25 cellular contexts compared by ENCODE assay signal in the genomic region with DNA sequence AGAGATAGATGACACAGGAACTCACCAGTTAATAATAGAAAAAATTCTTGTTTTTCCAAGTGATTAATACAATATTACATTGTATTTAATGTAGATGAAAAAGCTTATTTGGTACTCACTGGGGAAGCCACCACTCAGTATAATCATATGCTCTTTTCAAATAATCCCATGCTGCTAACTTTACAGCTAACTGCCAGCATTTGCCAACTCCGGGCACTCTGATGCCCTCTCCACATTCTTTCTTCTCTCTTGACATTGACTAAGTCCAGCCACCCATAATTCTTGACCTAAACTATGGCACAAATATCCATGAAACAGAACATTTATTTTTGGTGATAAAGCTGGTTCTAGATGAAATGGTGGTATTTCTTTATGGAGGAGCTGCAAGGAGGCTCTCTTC.
DNase-seq lines count a peak whose midpoint lies in the region; ATAC-seq and TF ChIP-seq lines count a peak whose summit lies in the region.
"Had no signal": no experiment of that assay in that cellular context is flagged by ENCODE, and none has a peak within 500 bp of the region (broad histone marks: within the 10 kb centered on the region; RNA-seq: fewer than 3 reads in every experiment).

No MANE protein-coding gene starts in this region.

- H3K9me3 Mint-ChIP-seq in neural progenitor cell, result no peaks in the 10 kb centered on the region
- H3K9me3 Mint-ChIP-seq: CD14-positive monocyte; CD4-positive, alpha-beta memory T cell; CD4-positive, CD25-positive, alpha-beta regulatory T cell; CD8-positive, alpha-beta memory T cell had no signal

- ATAC-seq in left ventricle myocardium superior, result peak; percentile 39
- no peak for ATAC-seq in left cardiac atrium
- ATAC-seq in left lung, result peak; percentile 33
- ATAC-seq: GM12878 had no signal

- TF ChIP-seq CTCF in SK-N-SH (IDR thresholded peaks at IDR 0.05), result no peak
- TF ChIP-seq CTCF in left lung (IDR thresholded peaks at IDR 0.05), result no peak
- no peak for TF ChIP-seq CTCF in uterus (IDR thresholded peaks at IDR 0.05)
- TF ChIP-seq CTCF in neural progenitor cell (IDR thresholded peaks at IDR 0.05), result no peak

- no peaks in the 10 kb centered on the region for H3F3A ChIP-seq in SK-N-SH (replicated peaks; ENCODE audit: insufficient read depth)
- no peaks in the 10 kb centered on the region for H3F3A ChIP-seq in neural progenitor cell (ENCODE audit: low read depth)

- TF ChIP-seq RAD21 in SK-N-SH (IDR thresholded peaks at IDR 0.05; ENCODE audit: low read length), result no peak

- H3K9me3 ChIP-seq in SK-N-SH (no peaks in the 10 kb centered on the region), left lung (no peaks in the 10 kb centered on the region), uterus (no peaks in the 10 kb centered on the region), neural progenitor cell (ENCODE audit: low read depth) (no peaks in the 10 kb centered on the region)
- H3K9me3 ChIP-seq: BE2C, BLaER1 had no signal

- DNase-seq in left ventricle myocardium superior (no peak), left cardiac atrium (no peak), SK-N-SH (no peak), left lung (no peak), uterus (no peak), SIG-M5 treated with dmso at 0.1 percent for 504 hours (lab: John Stamatoyannopoulos, UW; ENCODE audit: unreplicated experiment) (no peak), neural progenitor cell (ENCODE audit: low spot score) (no peak)
- DNase-seq: 8988T; ACHN; BE2C; C1 segment of cervical spinal cord; CD4-positive, alpha-beta memory T cell; CD4-positive, CD25-positive, alpha-beta regulatory T cell; CD8-positive, alpha-beta memory T cell; COR-L47; DMS 273 treated with DMSO at 0.1 percent for 48 hours; DMS153; DMS53; DMS79; DND-41; EL; GDM1 had no signal

- POLR2A ChIA-PET in SK-N-SH (lab: Yijun Ruan, JAX), result no interaction called here

- H3K4me3 ChIP-seq in SK-N-SH (ENCODE audit: low read depth in 2 of 2, low read length in 1 of 2) (no peak overlapping the region), left lung (no peak overlapping the region), uterus (no peak overlapping the region), neural progenitor cell (no peak overlapping the region)
- H3K4me3 ChIP-seq: BLaER1, GM12878 had no signal

- no peaks in the 10 kb centered on the region for H3K9me2 ChIP-seq in SK-N-SH

- H3K4me1 ChIP-seq in SK-N-SH (ENCODE audit: control insufficient read depth in 1 of 2, insufficient read depth in 2 of 2, low read depth in 1 of 2, low read length in 1 of 2) (peaks cover 3 to 10% of the 10 kb centered on the region in 2 experiments; a peak in 2 of 4 replicates), left lung (peaks cover 3 to 11% of the 10 kb centered on the region in 2 donors), uterus (peaks cover 0 to 4% of the 10 kb centered on the region in 2 donors), neural progenitor cell (no peaks in the 10 kb centered on the region)
- H3K4me1 ChIP-seq: BE2C, BLaER1 had no signal

- H3K36me3 ChIP-seq in SK-N-SH (replicated peaks in 1 of 2; ENCODE audit: control insufficient read depth in 1 of 2, insufficient read depth in 2 of 2, low read length in 1 of 2), result no peaks in the 10 kb centered on the region
- H3K36me3 ChIP-seq in left lung, result no peaks in the 10 kb centered on the region
- no peaks in the 10 kb centered on the region for H3K36me3 ChIP-seq in uterus
- no peaks in the 10 kb centered on the region for H3K36me3 ChIP-seq in neural progenitor cell
- H3K36me3 ChIP-seq: BE2C, BLaER1 had no signal

- intact Hi-C loops in left ventricle myocardium superior (cut with micrococcal nuclease), result no loop called here
- intact Hi-C loops in left cardiac atrium (cut with DNase I), result no loop called here
- intact Hi-C loops in left lung (cut with DNase I), result no loop called here
- intact Hi-C loops in uterus (cut with DNase I; ENCODE audit: low total_unique reads), result no loop called here

- H4K20me1 ChIP-seq in SK-N-SH (ENCODE audit: insufficient read depth), result no peaks in the 10 kb centered on the region
- H4K20me1 ChIP-seq in neural progenitor cell (ENCODE audit: low read depth), result no peaks in the 10 kb centered on the region
- H4K20me1 ChIP-seq: BLaER1 had no signal

- H3K27me3 ChIP-seq in SK-N-SH (ENCODE audit: insufficient read depth) (no peaks in the 10 kb centered on the region), left lung (no peaks in the 10 kb centered on the region), uterus (no peaks in the 10 kb centered on the region), neural progenitor cell (no peaks in the 10 kb centered on the region)
- H3K27me3 ChIP-seq: BE2C, BLaER1 had no signal

- no peak overlapping the region for H3K27ac ChIP-seq in SK-N-SH (ENCODE audit: low read depth in 2 of 2, low read length in 1 of 2)
- H3K27ac ChIP-seq in left lung, result no peak overlapping the region
- no peak overlapping the region for H3K27ac ChIP-seq in uterus
- no peak overlapping the region for H3K27ac ChIP-seq in neural progenitor cell
- H3K27ac ChIP-seq: BLaER1 had no signal

- no peaks in the 10 kb centered on the region for H3K36me3 Mint-ChIP-seq in neural progenitor cell
- H3K36me3 Mint-ChIP-seq: CD14-positive monocyte had no signal

- TF ChIP-seq POLR2A in uterus (IDR thresholded peaks at IDR 0.05), result no peak

- no peaks in the 10 kb centered on the region for H3K27me3 Mint-ChIP-seq in neural progenitor cell (ENCODE audit: insufficient read depth, low read depth)
- H3K27me3 Mint-ChIP-seq: CD4-positive, alpha-beta memory T cell; CD4-positive, CD25-positive, alpha-beta regulatory T cell had no signal

- peaks cover 10% of the 10 kb centered on the region for H3K4me1 Mint-ChIP-seq in neural progenitor cell

- H3K4me2 ChIP-seq in SK-N-SH, result no peak overlapping the region
- no peak overlapping the region for H3K4me2 ChIP-seq in neural progenitor cell
- H3K4me2 ChIP-seq: BLaER1 had no signal

- WGBS in SK-N-SH (ENCODE audit: low lambda C conversion rate), result 85% methylated on average over 1 of the region's 1 CpG

- no peaks in the 10 kb centered on the region for H3K79me2 ChIP-seq in SK-N-SH (ENCODE audit: insufficient read depth)
- no peaks in the 10 kb centered on the region for H3K79me2 ChIP-seq in neural progenitor cell (ENCODE audit: low read depth)

- no peak overlapping the region for H3K4me3 Mint-ChIP-seq in neural progenitor cell
- H3K4me3 Mint-ChIP-seq: CD14-positive monocyte; CD4-positive, alpha-beta memory T cell; CD4-positive, CD25-positive, alpha-beta regulatory T cell; CD8-positive, alpha-beta memory T cell had no signal

- H3K27ac Mint-ChIP-seq in neural progenitor cell, result no peak overlapping the region
- H3K27ac Mint-ChIP-seq: CD14-positive monocyte; CD4-positive, alpha-beta memory T cell; CD4-positive, CD25-positive, alpha-beta regulatory T cell; CD8-positive, alpha-beta memory T cell had no signal

- H2AFZ ChIP-seq in SK-N-SH (ENCODE audit: low read depth), result no peak overlapping the region
- H2AFZ ChIP-seq in neural progenitor cell (replicated peaks), result no peak overlapping the region

- CTCF ChIA-PET in SK-N-SH (lab: Yijun Ruan, JAX), result no interaction called here

- H3K9ac ChIP-seq in SK-N-SH (no peak overlapping the region), neural progenitor cell (no peak overlapping the region)
- H3K9ac ChIP-seq: BLaER1 had no signal

- no peak for TF ChIP-seq EP300 in SK-N-SH (IDR thresholded peaks at IDR 0.05; ENCODE audit: borderline replicate concordance in 1 of 2, low read depth in 1 of 2, low read length in 1 of 2)

TF ChIP-seq in SK-N-SH, 30 proteins besides CTCF, POLR2A, EP300 and RAD21:
- TF ChIP-seq TCF12 (IDR thresholded peaks at IDR 0.05) (0 out of 2 replicates have a peak, but pooled peaks have one; percentile 7), RXRA (IDR thresholded peaks at IDR 0.05; ENCODE audit: borderline replicate concordance, low read depth) (no peak)
- TF ChIP-seq, protein P1, sequence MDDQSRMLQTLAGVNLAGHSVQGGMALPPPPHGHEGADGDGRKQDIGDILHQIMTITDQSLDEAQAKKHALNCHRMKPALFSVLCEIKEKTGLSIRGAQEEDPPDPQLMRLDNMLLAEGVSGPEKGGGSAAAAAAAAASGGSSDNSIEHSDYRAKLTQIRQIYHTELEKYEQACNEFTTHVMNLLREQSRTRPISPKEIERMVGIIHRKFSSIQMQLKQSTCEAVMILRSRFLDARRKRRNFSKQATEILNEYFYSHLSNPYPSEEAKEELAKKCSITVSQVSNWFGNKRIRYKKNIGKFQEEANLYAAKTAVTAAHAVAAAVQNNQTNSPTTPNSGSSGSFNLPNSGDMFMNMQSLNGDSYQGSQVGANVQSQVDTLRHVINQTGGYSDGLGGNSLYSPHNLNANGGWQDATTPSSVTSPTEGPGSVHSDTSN (IDR thresholded peaks at IDR 0.05), result no peak

Comparison
In these comparisons a context has a peak if more than half of its experiments do, and no peak if none do; other contexts are left out.
1. ATAC-seq: peak in left ventricle myocardium superior (single experiment) and left lung (single experiment); none in left cardiac atrium (0 of 2).